In genomic region chr6:16134430-16134829, GRCh38 we compare ENCODE assay signal across 18 cellular contexts. TPM values are rescaled to one million over a fixed set of nuclear protein-coding genes. Genes with fewer than 3 reads are reported as not detected.
DNase-seq lines count a peak whose midpoint lies in the region; ATAC-seq, FAIRE-seq and TF ChIP-seq lines count a peak whose summit lies in the region.
"Had no signal": no experiment of that assay in that cellular context is flagged by ENCODE, and none has a peak within 500 bp of the region (broad histone marks: within the 10 kb centered on the region; RNA-seq: fewer than 3 reads in every experiment).

No MANE protein-coding gene starts in this region.

- H3K36me3 ChIP-seq in GM23338 (ENCODE audit: insufficient read depth), result peaks cover 4% of the 10 kb centered on the region; the same call in 1 of the 2 replicates
- peaks cover 0 to 6% of the 10 kb centered on the region in 2 experiments; a peak in 3 of 4 replicates for H3K36me3 ChIP-seq in GM12878 (ENCODE audit: control insufficient read depth in 2 of 2, insufficient read depth in 2 of 2, low read length in 1 of 2)
- no peaks in the 10 kb centered on the region for H3K36me3 ChIP-seq in psoas muscle (ENCODE audit: insufficient read depth in 1 of 2, low read depth in 1 of 2)

- 5% methylated on average over 1 of the region's 1 CpG for WGBS in GM12878 (ENCODE audit: insufficient coverage, insufficient replicate concordance, low lambda C conversion rate, missing lambda C conversion rate)
- 2 to 5% (median 3%) methylated on average over 1 of the region's 1 CpG for WGBS in psoas muscle, 3 donors

- TF ChIP-seq CTCF in CD14-positive monocyte (IDR thresholded peaks at IDR 0.05) (no peak), GM23338 (conservative IDR thresholded peaks at IDR 0.05; ENCODE audit: low read depth in 2 of 2) (no peak), GM12878 (IDR thresholded peaks at IDR 0.05 in 2 of 3, conservative IDR thresholded peaks at IDR 0.05 in 1 of 3; ENCODE audit: control insufficient read depth in 2 of 3, extremely low read depth in 1 of 3, insufficient read depth in 1 of 3, low read depth in 3 of 3, low read length in 3 of 3) (no peak), psoas muscle (IDR thresholded peaks at IDR 0.05) (no peak)

- POLR2A ChIA-PET in GM12878 (lab: Charles Lee), result interaction anchor here (0.8 to 1.6 kb wide), 2 partner anchors 9 to 49 kb away, joined by 4 to 5 read pairs; no protein-coding TSS in a partner anchor

- H3K9me3 Mint-ChIP-seq in CD14-positive monocyte (no peaks in the 10 kb centered on the region), GM23338 (no peaks in the 10 kb centered on the region)
- H3K9me3 Mint-ChIP-seq: activated T-cell treated with anti-CD3 and anti-CD28 coated beads, Interleukin-2, amount 50 U/mL, for 4 hours; HFFc6; mesothelial cell of epicardium; T-helper 1 cell treated with Interleukin-12 subunit alpha and Interleukin-12 subunit beta and Interleukin-4 antibody, amounts not matched to agents 30 μg/mL and 1 μg/mL, for 36 hours had no signal

- RAD21 ChIA-PET in GM12878 (lab: Charles Lee; ENCODE audit: unreplicated experiment), result interaction anchor here (0.7 to 3.2 kb wide), 12 partner anchors 10 to 442 kb away, joined by 3 to 26 read pairs (median 6); no protein-coding TSS in a partner anchor

- H3K36me3 Mint-ChIP-seq in CD14-positive monocyte (peaks cover 48 to 52% of the 10 kb centered on the region in 2 donors), GM23338 (ENCODE audit: low read depth) (peaks cover 52% of the 10 kb centered on the region)

- intact Hi-C loops in CD14-positive monocyte (cut with micrococcal nuclease) (loop anchor here in 1 of 2 donors (10.0 kb wide), 2 partner anchors 230 to 260 kb away; no protein-coding TSS in a partner anchor), GM12878 (cut with micrococcal nuclease; ENCODE audit: unreplicated experiment) (loop anchor here (5.0 kb wide), 2 partner anchors 33 to 182 kb away; no protein-coding TSS in a partner anchor), psoas muscle (cut with DNase I) (no loop called here)

- H3K4me3 Mint-ChIP-seq in CD14-positive monocyte (no peak overlapping the region), GM23338 (peak overlapping the region; percentile 5; the same call in 1 of the 3 replicates)
- H3K4me3 Mint-ChIP-seq: activated CD4-positive, alpha-beta T cell treated with anti-CD3 and anti-CD28 coated beads for 36 hours; activated T-cell treated with anti-CD3 and anti-CD28 coated beads, Interleukin-2, amount 50 U/mL, for 4 hours; HFFc6; mesothelial cell of epicardium; T-helper 1 cell treated with Interleukin-12 subunit alpha and Interleukin-12 subunit beta and Interleukin-4 antibody, amounts not matched to agents 30 μg/mL and 1 μg/mL, for 36 hours had no signal

- H3K27me3 ChIP-seq in GM23338 (ENCODE audit: insufficient read depth) (no peaks in the 10 kb centered on the region), GM12878 (replicated peaks in 1 of 2; ENCODE audit: control insufficient read depth in 2 of 2, insufficient read depth in 2 of 2, low read length in 1 of 2) (no peaks in the 10 kb centered on the region), psoas muscle (ENCODE audit: insufficient read depth in 3 of 3, low read length in 2 of 3) (no peaks in the 10 kb centered on the region)

- H3K79me2 ChIP-seq in GM23338 (replicated peaks; ENCODE audit: insufficient read depth), result peaks cover 100% of the 10 kb centered on the region
- peaks cover 94% of the 10 kb centered on the region for H3K79me2 ChIP-seq in GM12878 (ENCODE audit: control insufficient read depth, insufficient read depth, low read length)

- no peaks in the 10 kb centered on the region for H3K9me3 ChIP-seq in GM12878 (replicated peaks; ENCODE audit: control insufficient read depth, insufficient read depth, low read length)
- H3K9me3 ChIP-seq in psoas muscle, result no peaks in the 10 kb centered on the region

- peaks cover 60% of the 10 kb centered on the region for H3K4me1 Mint-ChIP-seq in CD14-positive monocyte
- peaks cover 68% of the 10 kb centered on the region for H3K4me1 Mint-ChIP-seq in GM23338

- H3K27ac ChIP-seq in GM23338 (ENCODE audit: low read depth) (no peak overlapping the region), GM12878 (ENCODE audit: control insufficient read depth, insufficient read depth) (no peak overlapping the region), psoas muscle (peak overlapping the region; percentile 97)
- H3K27ac ChIP-seq: parathyroid adenoma, RWPE1 had no signal

- TF ChIP-seq RAD21 in GM12878 (IDR thresholded peaks at IDR 0.05; ENCODE audit: insufficient read depth, low read depth, low read length), result no peak

- H3K9ac ChIP-seq in GM12878 (ENCODE audit: control insufficient read depth, insufficient read depth, low read length), result no peak overlapping the region
- H3K9ac ChIP-seq: parathyroid adenoma had no signal

- DNase-seq in CD14-positive monocyte (ENCODE audit: low spot score), result no peak
- DNase-seq in GM23338 (ENCODE audit: low spot score), result no peak
- no peak for DNase-seq in GM12878 (ENCODE audit: low read depth, low spot score)
- no peak for DNase-seq in psoas muscle
- DNase-seq in NCI-H226, result no peak
- DNase-seq: activated CD4-positive, alpha-beta T cell treated with anti-CD3 and anti-CD28 coated beads for 36 hours; activated T-cell treated with anti-CD3 and anti-CD28 coated beads, Interleukin-2, amount 50 U/mL, for 4 hours; effector CD4-positive, alpha-beta T cell; HFFc6; NCI-H1694; NCI-H526 treated with DMSO at 0.1 percent for 48 hours had no signal

- H2AFZ ChIP-seq in GM23338 (no peak overlapping the region), GM12878 (ENCODE audit: control insufficient read depth, low read depth, low read length) (no peak overlapping the region)
- H2AFZ ChIP-seq: parathyroid adenoma had no signal

- no peaks in the 10 kb centered on the region for H3F3A ChIP-seq in GM23338 (replicated peaks; ENCODE audit: low read depth)

- SMC1A ChIA-PET in GM12878 (lab: Charles Lee; ENCODE audit: uncharacterized antibody, unreplicated experiment), result interaction anchor here (0.7 to 6.7 kb wide), 22 partner anchors 9 to 508 kb away, joined by 3 to 93 read pairs (median 4); no protein-coding TSS in a partner anchor

- peaks cover 50% of the 10 kb centered on the region for H4K20me1 ChIP-seq in GM23338 (replicated peaks; ENCODE audit: insufficient read depth)
- peaks cover 5% of the 10 kb centered on the region; the same call in 1 of the 2 replicates for H4K20me1 ChIP-seq in GM12878 (ENCODE audit: control insufficient read depth, insufficient read depth)

- in situ Hi-C loops in GM12878 (cut with MboI), result no loop called here

- no peak for FAIRE-seq in GM12878 (lab: Jason Lieb, UNC)

- H3K27ac Mint-ChIP-seq in CD14-positive monocyte (peak overlapping the region in 4 of 7 donors; percentile 13 to 38 (median 26)), GM23338 (no peak overlapping the region)
- H3K27ac Mint-ChIP-seq: HFFc6; T-helper 1 cell treated with Interleukin-12 subunit alpha and Interleukin-12 subunit beta and Interleukin-4 antibody, amounts not matched to agents 30 μg/mL and 1 μg/mL, for 36 hours had no signal

- H3K27me3 Mint-ChIP-seq in CD14-positive monocyte (ENCODE audit: low read depth in 3 of 3), result no peaks in the 10 kb centered on the region
- H3K27me3 Mint-ChIP-seq in GM23338 (ENCODE audit: insufficient read depth, low read depth, poor library complexity), result peaks cover 2% of the 10 kb centered on the region
- H3K27me3 Mint-ChIP-seq: activated CD4-positive, alpha-beta T cell treated with anti-CD3 and anti-CD28 coated beads for 36 hours had no signal

- no peaks in the 10 kb centered on the region for H3K9me2 ChIP-seq in GM23338 (ENCODE audit: insufficient read depth)

- H3K4me3 ChIP-seq in GM23338, result no peak overlapping the region
- peak overlapping the region; percentile 13; the same call in 1 of the 2 replicates for H3K4me3 ChIP-seq in GM12878
- peak overlapping the region; percentile 49 for H3K4me3 ChIP-seq in psoas muscle

- H3K4me1 ChIP-seq in GM23338 (ENCODE audit: insufficient read depth) (peaks cover 48% of the 10 kb centered on the region), GM12878 (ENCODE audit: control insufficient read depth, insufficient read depth, low read length) (peaks cover 6% of the 10 kb centered on the region; the same call in 1 of the 2 replicates), psoas muscle (peaks cover 80% of the 10 kb centered on the region)

- ATAC-seq in GM23338 (no peak), GM12878 (no peak), psoas muscle (no peak), GM21786 (IDR thresholded peaks at IDR 0.05; ENCODE audit: unreplicated experiment) (no peak), HG03520 (IDR thresholded peaks at IDR 0.05; ENCODE audit: unreplicated experiment) (no peak), HG02588 (IDR thresholded peaks at IDR 0.05; ENCODE audit: unreplicated experiment) (no peak)
- ATAC-seq: activated CD4-positive, alpha-beta T cell treated with anti-CD3 and anti-CD28 coated beads for 36 hours; activated T-cell treated with anti-CD3 and anti-CD28 coated beads, Interleukin-2, amount 50 U/mL, for 4 hours had no signal

- CTCF ChIA-PET in GM12878 (lab: Yijun Ruan, JAX), result interaction anchor here (0.7 to 11.2 kb wide), 11 partner anchors 9 to 439 kb away, joined by 3 to 131 read pairs (median 6); no protein-coding TSS in a partner anchor

- BruUV-seq in GM12878 (replicated peaks; lab: Mats Ljungman, UMichigan), result no TSS peak

- no peak for TF ChIP-seq POLR2A in GM12878 (IDR thresholded peaks at IDR 0.05; ENCODE audit: low read depth, low read length)

- peak overlapping the region; percentile 9; the same call in 1 of the 2 replicates for H3K4me2 ChIP-seq in GM23338
- H3K4me2 ChIP-seq in GM12878 (ENCODE audit: control insufficient read depth, insufficient read depth), result no peak overlapping the region

- no peak for TF ChIP-seq EP300 in GM12878 (IDR thresholded peaks at IDR 0.05; ENCODE audit: borderline replicate concordance in 1 of 2, control insufficient read depth in 1 of 2, low read depth in 2 of 2, low read length in 2 of 2)

RNA-seq across cellular contexts. Expression of gene MYLIP, which starts 5.5 kb away (rescaled TPM):
- polyA plus RNA-seq in CD14-positive monocyte (10 to 100 TPM; 19.9 to 28.0 TPM), GM23338 (2016; fragmentation: Nextera tagmentation; extraction: Ambion mirVana) (26.7 and 28.7 TPM in 2 replicates), GM12878 (2011; rRNA removed) (122 and 123 TPM in 2 replicates), GM12878 (2014; fragmentation: Illumina TruSeq; extraction: Trizol) (12.3 and 13.0 TPM in 2 replicates), GM12878 (2014; fragmentation: Nextera tagmentation; extraction: Ambion mirVana) (1 to 10 TPM; 5.3 to 5.8 TPM), GM12878 (2014; rRNA removed) (14.1 and 16.5 TPM in 2 replicates), GM12878 (2016; fragmentation: Nextera tagmentation; extraction: Ambion mirVana) (1 to 10 TPM; 5.6 to 7.1 TPM), psoas muscle (10 to 100 TPM in 2 of 3 donors, 1 to 10 TPM in 1; 3.9 to 21.1 (median 15.4) TPM)
- total RNA-seq in GM23338 (2014; rRNA removed; shearing (Covaris generic)), result 32.4 and 33.8 TPM in 2 replicates
- 123 and 131 TPM in 2 replicates for total RNA-seq in GM12878 (2013; cell fraction: nucleolus; rRNA removed)
- total RNA-seq in GM12878 (2014; rRNA removed) (12.9 and 15.1 TPM in 2 replicates), GM12878 (2014; rRNA removed; fragmentation: Illumina TruSeq; extraction: Trizol) (12.8 and 13.0 TPM in 2 replicates), GM12878 (2021) (14.7 and 15.2 TPM in 2 replicates), psoas muscle (10 to 100 TPM in 3 of 4 donors, 1 to 10 TPM in 1; 7.9 to 23.4 (median 14.7) TPM)
- polyA plus RNA-seq in GM12878 (2011; ENCODE audit: low read depth), result 10.8 TPM
- polyA plus RNA-seq in GM12878 (2011; cell fraction: cytosol; rRNA removed), result 73.6 and 81.0 TPM in 2 replicates
- 120 and 147 TPM in 2 replicates for polyA plus RNA-seq in GM12878 (2011; cell fraction: nucleus; rRNA removed)
- polyA plus RNA-seq in GM12878 (2012), result 11.3 and 20.8 TPM in 2 replicates
- 124 and 137 TPM in 2 replicates for polyA minus RNA-seq in GM12878 (2011; rRNA and poly(A)+ RNA removed)
- 37.2 and 44.1 TPM in 2 replicates for polyA minus RNA-seq in GM12878 (2011; cell fraction: cytosol; rRNA and poly(A)+ RNA removed)
- 67.3 and 86.4 TPM in 2 replicates for polyA minus RNA-seq in GM12878 (2011; cell fraction: nucleus; rRNA and poly(A)+ RNA removed)
